In genomic region chr16:82776466-82777146, GRCh38 we compare ENCODE assay signal across 16 cellular contexts.
DNase-seq lines count a peak whose midpoint lies in the region; ATAC-seq and TF ChIP-seq lines count a peak whose summit lies in the region.
"Had no signal": no experiment of that assay in that cellular context is flagged by ENCODE, and none has a peak within 500 bp of the region (broad histone marks: within the 10 kb centered on the region; RNA-seq: fewer than 3 reads in every experiment).

No MANE protein-coding gene starts in this region.

- TF ChIP-seq CTCF in activated CD8-positive, alpha-beta T cell treated with anti-CD3 and anti-CD28 coated beads for 36 hours (IDR thresholded peaks at IDR 0.05): no peak
- TF ChIP-seq CTCF in fibroblast of pulmonary artery (IDR thresholded peaks at IDR 0.05; ENCODE audit: low read length, missing control alignments): no peak

- POLR2A ChIA-PET in activated CD8-positive, alpha-beta T cell treated with anti-CD3 and anti-CD28 coated beads for 36 hours (lab: Charles Lee): no interaction called here
- POLR2A ChIA-PET in activated CD8-positive, alpha-beta T cell treated with anti-CD3 and anti-CD28 coated beads, Interleukin-2, amount 10 ng/mL, durations not matched to agents 7 days and 5 days (lab: Charles Lee): no interaction called here

- H3K27me3 Mint-ChIP-seq in activated CD8-positive, alpha-beta T cell treated with anti-CD3 and anti-CD28 coated beads for 36 hours: peaks cover 8% of the 10 kb centered on the region
- H3K27me3 Mint-ChIP-seq in activated CD8-positive, alpha-beta T cell treated with anti-CD3 and anti-CD28 coated beads, Interleukin-2, amount 10 ng/mL, durations not matched to agents 7 days and 5 days (ENCODE audit: low read depth): peaks cover 16% of the 10 kb centered on the region

- H3K4me3 ChIP-seq in fibroblast of pulmonary artery (replicated peaks; ENCODE audit: low read depth, low read length): no peak overlapping the region
- H3K4me3 ChIP-seq: HAP-1, heart right ventricle, left lung, skin epidermis, tibial nerve had no signal

- no peak for DNase-seq in activated CD8-positive, alpha-beta T cell treated with anti-CD3 and anti-CD28 coated beads for 36 hours
- no peak for DNase-seq in activated CD8-positive, alpha-beta T cell treated with anti-CD3 and anti-CD28 coated beads, Interleukin-2, amount 10 ng/mL, durations not matched to agents 7 days and 5 days
- DNase-seq in fibroblast of pulmonary artery (ENCODE audit: low read depth) (peak; percentile 19), substantia nigra (lab: John Stamatoyannopoulos, UW) (peak in 2 of 49 donors; percentile 14 to 19), GDM1 (lab: John Stamatoyannopoulos, UW) (no peak)
- DNase-seq in activated effector memory CD4-positive, alpha-beta T cell treated with anti-CD3 and anti-CD28 coated beads, Interleukin-2, amount 50 U/mL, for 16 hours: no peak
- DNase-seq: activated CD4-positive, alpha-beta T cell treated with anti-CD3 and anti-CD28 coated beads, Interleukin-2, amount 10 ng/mL, durations not matched to agents 7 days and 5 days; heart right ventricle; Kasumi-1; left lung; T-cell had no signal

- ATAC-seq in activated CD8-positive, alpha-beta T cell treated with anti-CD3 and anti-CD28 coated beads for 36 hours: peak; percentile 30
- ATAC-seq in activated CD8-positive, alpha-beta T cell treated with anti-CD3 and anti-CD28 coated beads, Interleukin-2, amount 10 ng/mL, durations not matched to agents 7 days and 5 days: no peak
- ATAC-seq in HG03520 (IDR thresholded peaks at IDR 0.05; ENCODE audit: unreplicated experiment) (peak; percentile 64), HG02798 (IDR thresholded peaks at IDR 0.05; ENCODE audit: poor library complexity, unreplicated experiment) (no peak)
- ATAC-seq: left lung, T-cell had no signal

- CTCF ChIA-PET in activated CD8-positive, alpha-beta T cell treated with anti-CD3 and anti-CD28 coated beads for 36 hours (lab: Charles Lee): no interaction called here
- CTCF ChIA-PET in activated CD8-positive, alpha-beta T cell treated with anti-CD3 and anti-CD28 coated beads, Interleukin-2, amount 10 ng/mL, durations not matched to agents 7 days and 5 days (lab: Charles Lee): no interaction called here

- no peaks in the 10 kb centered on the region for H3K9me3 Mint-ChIP-seq in activated CD8-positive, alpha-beta T cell treated with anti-CD3 and anti-CD28 coated beads for 36 hours
- H3K9me3 Mint-ChIP-seq in activated CD8-positive, alpha-beta T cell treated with anti-CD3 and anti-CD28 coated beads, Interleukin-2, amount 10 ng/mL, durations not matched to agents 7 days and 5 days (ENCODE audit: insufficient read depth): no peaks in the 10 kb centered on the region
- H3K9me3 Mint-ChIP-seq: activated CD4-positive, alpha-beta T cell treated with anti-CD3 and anti-CD28 coated beads, Interleukin-2, amount 10 ng/mL, durations not matched to agents 7 days and 5 days; T-cell had no signal

- no peak overlapping the region for H3K27ac Mint-ChIP-seq in activated CD8-positive, alpha-beta T cell treated with anti-CD3 and anti-CD28 coated beads for 36 hours
- no peak overlapping the region for H3K27ac Mint-ChIP-seq in activated CD8-positive, alpha-beta T cell treated with anti-CD3 and anti-CD28 coated beads, Interleukin-2, amount 10 ng/mL, durations not matched to agents 7 days and 5 days
- H3K27ac Mint-ChIP-seq: activated CD4-positive, alpha-beta T cell treated with anti-CD3 and anti-CD28 coated beads, Interleukin-2, amount 10 ng/mL, durations not matched to agents 7 days and 5 days; T-cell had no signal

- intact Hi-C loops in activated CD8-positive, alpha-beta T cell treated with anti-CD3 and anti-CD28 coated beads for 36 hours (cut with micrococcal nuclease): no loop called here

- H3K4me3 Mint-ChIP-seq in activated CD8-positive, alpha-beta T cell treated with anti-CD3 and anti-CD28 coated beads for 36 hours: no peak overlapping the region
- H3K4me3 Mint-ChIP-seq in activated CD8-positive, alpha-beta T cell treated with anti-CD3 and anti-CD28 coated beads, Interleukin-2, amount 10 ng/mL, durations not matched to agents 7 days and 5 days: no peak overlapping the region
- H3K4me3 Mint-ChIP-seq: activated CD4-positive, alpha-beta T cell treated with anti-CD3 and anti-CD28 coated beads, Interleukin-2, amount 10 ng/mL, durations not matched to agents 7 days and 5 days; T-cell had no signal

- H3K27ac ChIP-seq in substantia nigra (ENCODE audit: low read depth, low read length, poor library complexity, severe bottlenecking): peak overlapping the region; percentile 19
- H3K27ac ChIP-seq: heart right ventricle, left lung had no signal

- no peaks in the 10 kb centered on the region for H3K4me1 Mint-ChIP-seq in activated CD8-positive, alpha-beta T cell treated with anti-CD3 and anti-CD28 coated beads for 36 hours (ENCODE audit: low read depth)
- H3K4me1 Mint-ChIP-seq in activated CD8-positive, alpha-beta T cell treated with anti-CD3 and anti-CD28 coated beads, Interleukin-2, amount 10 ng/mL, durations not matched to agents 7 days and 5 days (ENCODE audit: low read depth): peaks cover 18% of the 10 kb centered on the region

- no peaks in the 10 kb centered on the region for H3K36me3 Mint-ChIP-seq in activated CD8-positive, alpha-beta T cell treated with anti-CD3 and anti-CD28 coated beads for 36 hours (ENCODE audit: low read depth)
- no peaks in the 10 kb centered on the region for H3K36me3 Mint-ChIP-seq in activated CD8-positive, alpha-beta T cell treated with anti-CD3 and anti-CD28 coated beads, Interleukin-2, amount 10 ng/mL, durations not matched to agents 7 days and 5 days (ENCODE audit: low read depth)
- H3K36me3 Mint-ChIP-seq: T-cell had no signal

Comparison
In these comparisons a context has a peak if more than half of its experiments do, and no peak if none do; other contexts are left out.
1. ATAC-seq: peak in activated CD8-positive, alpha-beta T cell treated with anti-CD3 and anti-CD28 coated beads for 36 hours (single experiment) and HG03520 (single experiment); none in activated CD8-positive, alpha-beta T cell treated with anti-CD3 and anti-CD28 coated beads, Interleukin-2, amount 10 ng/mL, durations not matched to agents 7 days and 5 days (single experiment) and HG02798 (single experiment).